In the genomic region with DNA sequence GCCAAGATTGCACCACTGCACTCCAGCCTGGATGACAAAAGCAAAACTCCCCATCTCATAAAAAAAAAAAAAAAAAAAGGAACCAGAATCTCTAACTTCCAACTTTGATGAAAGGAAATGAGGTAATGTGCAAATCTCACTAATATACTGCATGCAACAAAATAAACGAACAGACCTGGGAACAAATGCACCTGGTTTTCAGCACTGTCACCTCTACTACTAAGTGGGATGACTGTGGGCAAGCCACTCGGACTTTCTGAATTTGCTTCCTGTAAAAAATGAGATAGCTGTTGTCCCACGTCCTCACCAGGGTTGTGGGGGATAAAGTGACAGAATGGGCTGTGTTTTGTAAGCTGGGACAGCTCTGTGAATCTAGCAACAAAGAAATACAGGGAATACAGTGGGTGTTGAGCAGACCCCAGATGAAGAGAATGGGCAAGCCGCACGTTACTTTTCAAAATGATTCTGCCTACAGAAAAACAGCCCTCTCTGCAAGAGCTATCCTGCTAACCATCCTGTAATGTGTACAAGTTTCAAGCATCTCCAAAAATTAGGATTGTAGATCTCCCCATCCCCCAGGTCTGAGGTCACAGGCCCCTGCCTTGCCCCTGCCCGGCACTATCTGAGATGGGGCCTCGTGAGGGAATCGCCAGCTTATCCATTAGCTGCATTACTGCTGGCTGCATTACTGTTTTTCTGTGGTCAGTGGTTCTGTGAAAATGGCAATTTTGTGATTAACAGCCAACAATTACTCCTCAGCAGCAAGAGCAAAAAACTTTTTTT, we compare ENCODE assay signal across 1 cellular context.
TF ChIP-seq lines count a peak whose summit lies in the region.

No MANE protein-coding gene starts in this region.

TF ChIP-seq in IMR-90, 13 proteins besides CTCF, POLR2A, EP300 and RAD21:
- TF ChIP-seq, protein P1, sequence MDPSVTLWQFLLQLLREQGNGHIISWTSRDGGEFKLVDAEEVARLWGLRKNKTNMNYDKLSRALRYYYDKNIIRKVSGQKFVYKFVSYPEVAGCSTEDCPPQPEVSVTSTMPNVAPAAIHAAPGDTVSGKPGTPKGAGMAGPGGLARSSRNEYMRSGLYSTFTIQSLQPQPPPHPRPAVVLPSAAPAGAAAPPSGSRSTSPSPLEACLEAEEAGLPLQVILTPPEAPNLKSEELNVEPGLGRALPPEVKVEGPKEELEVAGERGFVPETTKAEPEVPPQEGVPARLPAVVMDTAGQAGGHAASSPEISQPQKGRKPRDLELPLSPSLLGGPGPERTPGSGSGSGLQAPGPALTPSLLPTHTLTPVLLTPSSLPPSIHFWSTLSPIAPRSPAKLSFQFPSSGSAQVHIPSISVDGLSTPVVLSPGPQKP (IDR thresholded peaks at IDR 0.05; ENCODE audit: borderline replicate concordance, low read depth, low read length): no peak
- TF ChIP-seq FOS (IDR thresholded peaks at IDR 0.05; ENCODE audit: low read depth, low read length) (no peak), MAZ (IDR thresholded peaks at IDR 0.05; ENCODE audit: borderline replicate concordance, low read depth, low read length) (no peak), CEBPB (IDR thresholded peaks at IDR 0.05; ENCODE audit: low read depth, low read length) (no peak), MAFK (IDR thresholded peaks at IDR 0.05; ENCODE audit: low read depth, low read length) (no peak), RFX5 (IDR thresholded peaks at IDR 0.05; ENCODE audit: low read depth, low read length) (no peak), CHD1 (IDR thresholded peaks at IDR 0.05; ENCODE audit: low read depth, low read length) (no peak), BHLHE40 (IDR thresholded peaks at IDR 0.05; ENCODE audit: low read depth, low read length) (no peak), SMC3 (IDR thresholded peaks at IDR 0.05; ENCODE audit: low read depth, low read length) (no peak), RCOR1 (IDR thresholded peaks at IDR 0.05; ENCODE audit: insufficient replicate concordance, low read length) (no peak), MXI1 (IDR thresholded peaks at IDR 0.05; ENCODE audit: borderline replicate concordance, low read depth, low read length) (no peak), NFE2L2 (IDR thresholded peaks at IDR 0.05; ENCODE audit: low read depth, low read length) (no peak)
- TF ChIP-seq, protein P2, sequence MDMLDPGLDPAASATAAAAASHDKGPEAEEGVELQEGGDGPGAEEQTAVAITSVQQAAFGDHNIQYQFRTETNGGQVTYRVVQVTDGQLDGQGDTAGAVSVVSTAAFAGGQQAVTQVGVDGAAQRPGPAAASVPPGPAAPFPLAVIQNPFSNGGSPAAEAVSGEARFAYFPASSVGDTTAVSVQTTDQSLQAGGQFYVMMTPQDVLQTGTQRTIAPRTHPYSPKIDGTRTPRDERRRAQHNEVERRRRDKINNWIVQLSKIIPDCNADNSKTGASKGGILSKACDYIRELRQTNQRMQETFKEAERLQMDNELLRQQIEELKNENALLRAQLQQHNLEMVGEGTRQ (IDR thresholded peaks at IDR 0.05; ENCODE audit: low read depth, low read length): no peak
